In genomic region chrX:137915466-137915865, GRCh38 we compare ENCODE assay signal across 25 cellular contexts.
"Had no signal": no experiment of that assay in that cellular context is flagged by ENCODE, and none has a peak within 500 bp of the region (broad histone marks: within the 10 kb centered on the region; RNA-seq: fewer than 3 reads in every experiment).

No MANE protein-coding gene starts in this region.

- H3K9me3 Mint-ChIP-seq: activated CD4-positive, alpha-beta T cell treated with anti-CD3 and anti-CD28 coated beads, Interleukin-2, amount 10 ng/mL, durations not matched to agents 7 days and 5 days; activated T-cell treated with anti-CD3 and anti-CD28 coated beads, Interleukin-2, amount 50 U/mL, for 24 hours; activated T-helper 2 cell treated with anti-CD3 and anti-CD28 coated beads, Interferon-gamma antibody, Interleukin-2, Interleukin-4, amounts not matched to agents 10 μg/mL and 5 μg/mL and 100 μg/mL, durations not matched to agents 14 hours and 24 hours and 36 hours; dendritic cell treated with granulocyte-macrophage colony-stimulating factor and Interleukin-4, amounts not matched to agents 40 ng/mL and 50 ng/mL, for 4 days had no signal

- H3K27me3 ChIP-seq: ascending aorta, brain microvascular endothelial cell, left lung, stomach, suprapubic skin, tibial nerve had no signal

- H3K4me3 Mint-ChIP-seq: activated CD4-positive, alpha-beta T cell treated with anti-CD3 and anti-CD28 coated beads, Interleukin-2, amount 10 ng/mL, durations not matched to agents 7 days and 5 days; activated naive CD8-positive, alpha-beta T cell; activated T-cell treated with anti-CD3 and anti-CD28 coated beads, Interleukin-2, amount 50 U/mL, for 24 hours; dendritic cell treated with granulocyte-macrophage colony-stimulating factor and Interleukin-4, amounts not matched to agents 40 ng/mL and 50 ng/mL, for 4 days; mesothelial cell of epicardium; naive thymus-derived CD8-positive, alpha-beta T cell; stimulated activated effector memory CD8-positive, alpha-beta T cell treated with anti-CD3 and anti-CD28 coated beads, Interleukin-12 subunit alpha, Interleukin-12 subunit beta, amount 100 ng/mL, for 72 hours had no signal

- H3K36me3 ChIP-seq: adrenal gland, ascending aorta, brain microvascular endothelial cell, left lung, stomach, suprapubic skin, tibial nerve, WERI-Rb-1 had no signal

- DNase-seq: activated CD4-positive, alpha-beta T cell treated with anti-CD3 and anti-CD28 coated beads, Interleukin-2, amount 10 ng/mL, durations not matched to agents 7 days and 5 days; activated CD4-positive, CD25-positive, alpha-beta regulatory T cell treated with anti-CD3 and anti-CD28 coated beads, Interleukin-2, amount 50 U/mL, for 72 hours; activated naive CD4-positive, alpha-beta T cell; activated T-cell treated with anti-CD3 and anti-CD28 coated beads, Interleukin-2, amount 50 U/mL, for 24 hours; adrenal gland; brain microvascular endothelial cell; caudate nucleus; effector CD4-positive, alpha-beta T cell; hippocampal formation; kidney glomerular epithelial cell; left lung; naive thymus-derived CD8-positive, alpha-beta T cell; stimulated activated CD4-positive, alpha-beta T cell treated with anti-CD3 and anti-CD28 coated beads, Interleukin-2, amount 100 ng/mL, for 24 hours; WERI-Rb-1 had no signal

- ATAC-seq: esophagus mucosa; left lung; naive thymus-derived CD8-positive, alpha-beta T cell; sciatic nerve; stimulated activated effector memory CD8-positive, alpha-beta T cell treated with anti-CD3 and anti-CD28 coated beads, Interleukin-12 subunit alpha, Interleukin-12 subunit beta, amount 100 ng/mL, for 72 hours had no signal

- H3K36me3 Mint-ChIP-seq: activated naive CD8-positive, alpha-beta T cell; mesothelial cell of epicardium; naive thymus-derived CD8-positive, alpha-beta T cell; stimulated activated effector memory CD8-positive, alpha-beta T cell treated with anti-CD3 and anti-CD28 coated beads, Interleukin-12 subunit alpha, Interleukin-12 subunit beta, amount 100 ng/mL, for 72 hours had no signal

- H3K4me3 ChIP-seq: adrenal gland, ascending aorta, left lung, stomach, suprapubic skin, tibial nerve had no signal

- H3K27ac ChIP-seq: adrenal gland, ascending aorta, brain microvascular endothelial cell, left lung, stomach, suprapubic skin, tibial nerve, WERI-Rb-1 had no signal

- H3K27me3 Mint-ChIP-seq: activated CD4-positive, alpha-beta T cell treated with anti-CD3 and anti-CD28 coated beads, Interleukin-2, amount 10 ng/mL, durations not matched to agents 7 days and 5 days; activated naive CD8-positive, alpha-beta T cell; dendritic cell treated with granulocyte-macrophage colony-stimulating factor and Interleukin-4, amounts not matched to agents 40 ng/mL and 50 ng/mL, for 4 days had no signal

- H3K27ac Mint-ChIP-seq: activated CD4-positive, alpha-beta T cell treated with anti-CD3 and anti-CD28 coated beads, Interleukin-2, amount 10 ng/mL, durations not matched to agents 7 days and 5 days; activated naive CD8-positive, alpha-beta T cell; activated T-cell treated with anti-CD3 and anti-CD28 coated beads, Interleukin-2, amount 50 U/mL, for 24 hours; activated T-helper 2 cell treated with anti-CD3 and anti-CD28 coated beads, Interferon-gamma antibody, Interleukin-2, Interleukin-4, amounts not matched to agents 10 μg/mL and 5 μg/mL and 100 μg/mL, durations not matched to agents 14 hours and 24 hours and 36 hours; dendritic cell treated with granulocyte-macrophage colony-stimulating factor and Interleukin-4, amounts not matched to agents 40 ng/mL and 50 ng/mL, for 4 days; mesothelial cell of epicardium; naive thymus-derived CD8-positive, alpha-beta T cell; stimulated activated effector memory CD8-positive, alpha-beta T cell treated with anti-CD3 and anti-CD28 coated beads, Interleukin-12 subunit alpha, Interleukin-12 subunit beta, amount 100 ng/mL, for 72 hours had no signal

- H3K4me1 Mint-ChIP-seq: activated CD4-positive, alpha-beta T cell treated with anti-CD3 and anti-CD28 coated beads, Interleukin-2, amount 10 ng/mL, durations not matched to agents 7 days and 5 days; mesothelial cell of epicardium; naive thymus-derived CD8-positive, alpha-beta T cell; stimulated activated effector memory CD8-positive, alpha-beta T cell treated with anti-CD3 and anti-CD28 coated beads, Interleukin-12 subunit alpha, Interleukin-12 subunit beta, amount 100 ng/mL, for 72 hours had no signal

- H3K4me1 ChIP-seq: adrenal gland, ascending aorta, left lung, stomach, suprapubic skin, tibial nerve had no signal

- H3K9me3 ChIP-seq: adrenal gland, ascending aorta, left lung, stomach, suprapubic skin, tibial nerve had no signal
